9 cellular contexts compared by ENCODE assay signal in genomic region chr2:203673933-203674332, GRCh38. TPM values are rescaled to one million over a fixed set of nuclear protein-coding genes. Genes with fewer than 3 reads are reported as not detected.
DNase-seq lines count a peak whose midpoint lies in the region; ATAC-seq and TF ChIP-seq lines count a peak whose summit lies in the region.
"Had no signal": no experiment of that assay in that cellular context is flagged by ENCODE, and none has a peak within 500 bp of the region (broad histone marks: within the 10 kb centered on the region; RNA-seq: fewer than 3 reads in every experiment).

No MANE protein-coding gene starts in this region.

- H3K36me3 Mint-ChIP-seq in MCF 10A (ENCODE audit: insufficient read depth, unreplicated experiment), result no peaks in the 10 kb centered on the region
- H3K36me3 Mint-ChIP-seq: IgD-negative memory B cell had no signal

- no peak overlapping the region for H3K4me3 Mint-ChIP-seq in MCF 10A (ENCODE audit: unreplicated experiment)
- H3K4me3 Mint-ChIP-seq: IgD-negative memory B cell had no signal

- WGBS in transverse colon (ENCODE audit: low coverage in 1 of 2), 2 donors, result 79 to 80% methylated on average over 1 of the region's 1 CpG

- ATAC-seq in GM18517 (IDR thresholded peaks at IDR 0.05; ENCODE audit: unreplicated experiment) (peak; percentile 99), GM21723 (IDR thresholded peaks at IDR 0.05; ENCODE audit: unreplicated experiment) (peak; percentile 99)

- POLR2A ChIA-PET in MCF 10A (lab: Yijun Ruan, JAX), result interaction anchor here (0.8 kb wide), 1 partner anchor 134 kb away, joined by 4 read pairs; no protein-coding TSS in a partner anchor

- H3K4me1 ChIP-seq in transverse colon, result no peaks in the 10 kb centered on the region

- H3K36me3 ChIP-seq in KOPT-K1 (ENCODE audit: insufficient read depth, low read length), result no peaks in the 10 kb centered on the region
- no peaks in the 10 kb centered on the region for H3K36me3 ChIP-seq in transverse colon

- H3K9me3 ChIP-seq in KOPT-K1 (ENCODE audit: insufficient read depth, low read length, poor library complexity, severe bottlenecking), result peaks cover 3% of the 10 kb centered on the region
- no peaks in the 10 kb centered on the region for H3K9me3 ChIP-seq in transverse colon

- H3K27ac ChIP-seq in KOPT-K1 (ENCODE audit: low read depth, low read length, poor library complexity, severe bottlenecking) (peak overlapping the region; percentile 62), transverse colon (no peak overlapping the region)

- TF ChIP-seq POLR2A in transverse colon (IDR thresholded peaks at IDR 0.05), result no peak

- no peak overlapping the region for H3K4me3 ChIP-seq in transverse colon

- TF ChIP-seq EP300 in transverse colon (IDR thresholded peaks at IDR 0.05; ENCODE audit: low read depth), result no peak

- peak; percentile 78 for DNase-seq in MCF 10A (ENCODE audit: unreplicated experiment)
- peak; percentile 38 for DNase-seq in transverse colon
- no peak for DNase-seq in NCI-H2029 (lab: John Stamatoyannopoulos, UW)
- DNase-seq in KG1 (lab: John Stamatoyannopoulos, UW), result no peak
- DNase-seq in NCI-H2196 (lab: John Stamatoyannopoulos, UW; ENCODE audit: unreplicated experiment), result no peak

- TF ChIP-seq CTCF in MCF 10A (IDR thresholded peaks at IDR 0.05; ENCODE audit: unreplicated experiment) (no peak), transverse colon (IDR thresholded peaks at IDR 0.05) (no peak)

- no peaks in the 10 kb centered on the region for H3K27me3 ChIP-seq in transverse colon

- in situ Hi-C loops in transverse colon (cut with MboI; ENCODE audit: low pct_ligation_motif_present in 1 of 4, low pct_unique_long_range_greater_than_20kb in 1 of 4, low sequenced_read_pairs in 3 of 4), result loop anchor here in 2 of 4 donors (25.0 kb wide), 3 partner anchors 138 to 437 kb away; partner anchors contain the start of gene CYP20A1 (in 1 of the 2)

- no peaks in the 10 kb centered on the region for H3K9me3 Mint-ChIP-seq in MCF 10A (ENCODE audit: unreplicated experiment)

- no peaks in the 10 kb centered on the region for H3K27me3 Mint-ChIP-seq in MCF 10A (ENCODE audit: insufficient read depth, unreplicated experiment)

- no TSS peak for BruUV-seq in MCF 10A (replicated peaks; lab: Mats Ljungman, UMichigan)

- H3K27ac Mint-ChIP-seq in MCF 10A (ENCODE audit: low read depth, unreplicated experiment), result peak overlapping the region; percentile 50

- intact Hi-C loops in MCF 10A (cut with micrococcal nuclease) (no loop called here), transverse colon (cut with DNase I; ENCODE audit: low total_unique reads) (no loop called here)

- H3K4me1 Mint-ChIP-seq in MCF 10A (ENCODE audit: insufficient read depth, unreplicated experiment), result peaks cover 35% of the 10 kb centered on the region
- H3K4me1 Mint-ChIP-seq: IgD-negative memory B cell had no signal

- CTCF ChIA-PET in MCF 10A (lab: Yijun Ruan, JAX), result no interaction called here

RNA-seq across cellular contexts. Expression of gene CD28, which starts 32.5 kb away (rescaled TPM):
- total RNA-seq in MCF 10A (2022), result not detected in 2 replicates
- total RNA-seq in transverse colon, result 1 to 10 TPM in 2 of 4 donors, under 1 TPM in 1, not detected in 1; 0.68 to 2.4 (median 1.5) TPM

Comparison
In these comparisons a context has a peak if more than half of its experiments do, and no peak if none do; other contexts are left out.
1. DNase-seq: peak in MCF 10A (single experiment) and transverse colon (single experiment); none in NCI-H2029 (single experiment), KG1 (single experiment) and NCI-H2196 (single experiment).